ENCODE assay signal across 19 cellular contexts in the genomic region with DNA sequence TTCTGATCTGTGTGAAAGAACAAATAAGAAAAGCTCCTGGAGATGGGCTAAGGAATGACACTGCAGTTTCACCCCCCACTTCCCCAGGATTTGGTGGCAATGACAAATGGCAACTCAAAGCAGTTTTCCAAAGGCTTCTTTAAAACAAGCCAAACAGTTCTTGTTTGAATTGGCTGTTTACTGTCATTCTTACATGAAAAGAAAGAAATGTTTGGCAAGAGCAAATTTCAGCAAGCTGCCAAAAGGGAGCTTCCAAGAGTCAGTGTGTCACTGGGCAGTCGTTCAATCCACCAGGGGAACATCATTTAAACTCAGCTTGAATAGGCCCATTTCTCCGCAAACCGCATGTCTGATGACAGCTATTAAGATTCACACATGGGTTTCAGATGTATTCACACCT.
DNase-seq lines count a peak whose midpoint lies in the region; ATAC-seq lines count a peak whose summit lies in the region.
"Had no signal": no experiment of that assay in that cellular context is flagged by ENCODE, and none has a peak within 500 bp of the region (broad histone marks: within the 10 kb centered on the region; RNA-seq: fewer than 3 reads in every experiment).

No MANE protein-coding gene starts in this region.

- ATAC-seq in HG03439 (IDR thresholded peaks at IDR 0.05; ENCODE audit: unreplicated experiment): no peak

- no peaks in the 10 kb centered on the region for H3K4me1 ChIP-seq in GM23248 (ENCODE audit: insufficient read depth)
- H3K4me1 ChIP-seq: tibial artery had no signal

- no peak overlapping the region for H3K9ac ChIP-seq in GM23248

- H4K20me1 ChIP-seq in GM23248 (ENCODE audit: insufficient read depth): no peaks in the 10 kb centered on the region

- H3K79me2 ChIP-seq in GM23248 (ENCODE audit: insufficient read depth): no peaks in the 10 kb centered on the region

- H3K27me3 ChIP-seq in GM23248 (replicated peaks; ENCODE audit: insufficient read depth): peaks cover 20% of the 10 kb centered on the region
- H3K27me3 ChIP-seq: sigmoid colon, tibial artery had no signal

- no peaks in the 10 kb centered on the region for H3K9me2 ChIP-seq in GM23248 (ENCODE audit: insufficient read depth)

- no peak overlapping the region for H3K27ac ChIP-seq in GM23248
- H3K27ac ChIP-seq: RWPE1, sigmoid colon, tibial artery had no signal

- no peaks in the 10 kb centered on the region for H3K9me3 ChIP-seq in GM23248 (ENCODE audit: low read depth)
- H3K9me3 ChIP-seq: sigmoid colon, tibial artery had no signal

- whole genome bisulfite sequencing in GM23248 (ENCODE audit: low coverage in 1 of 2, low lambda C conversion rate in 2 of 2, missing lambda C conversion rate in 2 of 2), 2 experiments: 29 to 31% methylated on average over 3 of the region's 3 CpGs

- H3K4me3 ChIP-seq in GM23248: no peak overlapping the region
- no peak overlapping the region for H3K4me3 ChIP-seq in skeletal muscle cell (ENCODE audit: low read depth, low read length)
- H3K4me3 ChIP-seq: lung, sigmoid colon, tibial artery had no signal

- H3F3A ChIP-seq in GM23248 (ENCODE audit: insufficient read depth): no peaks in the 10 kb centered on the region

- no peaks in the 10 kb centered on the region for H3K36me3 ChIP-seq in GM23248 (ENCODE audit: low read depth)
- H3K36me3 ChIP-seq: sigmoid colon, tibial artery had no signal

- DNase-seq in GM23248: peak; percentile 50
- peak; percentile 59 for DNase-seq in astrocyte of the hippocampus (ENCODE audit: low read depth, low spot score)
- peak; percentile 32 to 55 for DNase-seq in hippocampal formation (lab: John Stamatoyannopoulos, UW)
- peak; percentile 16 for DNase-seq in skeletal muscle cell (ENCODE audit: low read depth)
- no peak for DNase-seq in dermis blood vessel endothelial cell
- no peak for DNase-seq in NCI-H82 treated with DMSO at 0.1 percent for 48 hours (lab: John Stamatoyannopoulos, UW; ENCODE audit: unreplicated experiment)
- no peak for DNase-seq in activated CD4-positive, alpha-beta T cell treated with anti-CD3 and anti-CD28 coated beads, Interleukin-2, amount 50 U/mL, for 4 hours
- DNase-seq: activated B cell treated with CpG ODN at 0.5 μM for 24 hours; activated effector memory CD4-positive, alpha-beta T cell treated with anti-CD3 and anti-CD28 coated beads, Interleukin-2, amount 50 U/mL, for 16 hours; CD4-positive, alpha-beta T cell; EL; H7; NCI-H187; sigmoid colon; stimulated activated CD4-positive, alpha-beta T cell treated with anti-CD3 and anti-CD28 coated beads, Interleukin-2, amount 100 ng/mL, for 48 hours; tibial artery had no signal

- H2AFZ ChIP-seq in GM23248: no peak overlapping the region

- in situ Hi-C loops in GM23248 (cut with MboI): no loop called here

- no peak overlapping the region for H3K4me2 ChIP-seq in GM23248 (ENCODE audit: unreplicated experiment)

Comparison
In these comparisons a context has a peak if more than half of its experiments do, and no peak if none do; other contexts are left out.
1. DNase-seq: peak in GM23248 (single experiment), astrocyte of the hippocampus (single experiment), hippocampal formation (2 of 2) and skeletal muscle cell (single experiment); none in dermis blood vessel endothelial cell (single experiment), NCI-H82 treated with DMSO at 0.1 percent for 48 hours (single experiment) and activated CD4-positive, alpha-beta T cell treated with anti-CD3 and anti-CD28 coated beads, Interleukin-2, amount 50 U/mL, for 4 hours (0 of 2).